23 cellular contexts compared by ENCODE assay signal in the genomic region with DNA sequence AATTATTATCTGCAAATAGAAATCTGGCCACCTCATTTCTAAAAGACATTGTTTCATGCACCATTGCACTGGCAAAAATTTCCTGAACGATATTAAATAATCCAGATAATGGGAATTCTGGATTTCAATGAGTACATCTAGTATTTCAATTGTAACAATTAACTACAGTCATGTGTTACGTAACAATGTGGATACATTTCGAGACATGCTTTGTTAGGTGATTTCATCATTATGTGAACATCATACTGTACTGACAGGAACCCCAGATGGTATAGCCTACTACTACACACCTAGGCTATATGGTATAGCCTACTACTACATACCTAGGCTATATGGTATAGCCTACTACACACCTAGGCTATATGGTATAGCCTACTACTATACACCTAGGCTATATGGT. TPM values are rescaled to one million over a fixed set of nuclear protein-coding genes. Genes with fewer than 3 reads are reported as not detected.
DNase-seq lines count a peak whose midpoint lies in the region; ATAC-seq, FAIRE-seq and TF ChIP-seq lines count a peak whose summit lies in the region.
"Had no signal": no experiment of that assay in that cellular context is flagged by ENCODE, and none has a peak within 500 bp of the region (broad histone marks: within the 10 kb centered on the region; RNA-seq: fewer than 3 reads in every experiment).

No MANE protein-coding gene starts in this region.

- no peak for ATAC-seq in gastrocnemius medialis
- ATAC-seq: GM23338, PC-3 had no signal

- H3K4me2 ChIP-seq in mammary epithelial cell (ENCODE audit: insufficient read depth, low read depth, low read length) (no peak overlapping the region), keratinocyte (ENCODE audit: control insufficient read depth, extremely low read depth, insufficient read depth, low read depth, low read length) (no peak overlapping the region)
- H3K4me2 ChIP-seq: GM23338 had no signal

- peaks cover 31% of the 10 kb centered on the region for H3K36me3 ChIP-seq in mammary epithelial cell (ENCODE audit: insufficient read depth, low read length)
- H3K36me3 ChIP-seq in keratinocyte (ENCODE audit: control insufficient read depth in 2 of 2, extremely low read depth in 1 of 2, insufficient read depth in 2 of 2, low read length in 2 of 2), result peaks cover 13 to 19% of the 10 kb centered on the region in 2 experiments
- peaks cover 5 to 50% of the 10 kb centered on the region in 2 donors for H3K36me3 ChIP-seq in gastrocnemius medialis

- no peaks in the 10 kb centered on the region for H3K27me3 Mint-ChIP-seq in activated naive CD4-positive, alpha-beta T cell treated with anti-CD3 and anti-CD28 coated beads, Interleukin-2, amount 10 ng/mL, durations not matched to agents 7 days and 5 days
- H3K27me3 Mint-ChIP-seq: CD4-positive, CD25-positive, alpha-beta regulatory T cell had no signal

- peak; percentile 36 for FAIRE-seq in keratinocyte (lab: Jason Lieb, UNC)

- no peak for TF ChIP-seq POLR2A in NB4 (IDR thresholded peaks at IDR 0.05; ENCODE audit: extremely low read depth, insufficient read length)
- TF ChIP-seq POLR2A in gastrocnemius medialis (IDR thresholded peaks at IDR 0.05), result no peak

- H4K20me1 ChIP-seq in mammary epithelial cell (ENCODE audit: insufficient read depth, low read length) (no peaks in the 10 kb centered on the region), keratinocyte (ENCODE audit: control insufficient read depth, extremely low read depth, insufficient read depth, low read length) (no peaks in the 10 kb centered on the region)

- H3K4me1 ChIP-seq in mammary epithelial cell (ENCODE audit: insufficient read depth, low read length) (no peaks in the 10 kb centered on the region), keratinocyte (ENCODE audit: control insufficient read depth, extremely low read depth, insufficient read depth, low read length) (no peaks in the 10 kb centered on the region), gastrocnemius medialis (peaks cover 0 to 2% of the 10 kb centered on the region in 2 donors)
- H3K4me1 ChIP-seq: BE2C, Caco-2 had no signal

- DNase-seq in SKM-1 treated with dmso at 0.1 percent for 144 hours (lab: John Stamatoyannopoulos, UW; ENCODE audit: unreplicated experiment) (peak; percentile 11), SKM-1 (lab: John Stamatoyannopoulos, UW; ENCODE audit: unreplicated experiment) (no peak), NB4 (ENCODE audit: low read depth) (peak; percentile 13), mammary epithelial cell (peak; percentile 38), keratinocyte (ENCODE audit: low read depth, low spot score) (no peak), gastrocnemius medialis (no peak), RPMI8226 (no peak)
- no peak for DNase-seq in activated naive CD4-positive, alpha-beta T cell treated with anti-CD3 and anti-CD28 coated beads, Interleukin-2, amount 10 ng/mL, durations not matched to agents 7 days and 5 days
- DNase-seq: BE2C; Caco-2; CD4-positive, CD25-positive, alpha-beta regulatory T cell; DMS153; GDM1; HCEC 1CT; KG1; NCI-H1092; NCI-H146; NCI-H2029 treated with DMSO at 0.1 percent for 48 hours; NCI-H446 treated with DMSO at 0.1 percent for 48 hours; NCI-H69; PC-3 had no signal

- TF ChIP-seq CTCF in NB4 (IDR thresholded peaks at IDR 0.05; ENCODE audit: low read depth, low read length) (no peak), mammary epithelial cell (conservative IDR thresholded peaks at IDR 0.05 in 1 of 2, IDR thresholded peaks at IDR 0.05 in 1 of 2; ENCODE audit: extremely low read depth in 1 of 2, insufficient read depth in 1 of 2, low read depth in 1 of 2, low read length in 2 of 2) (no peak), keratinocyte (optimal IDR thresholded peaks at IDR 0.05 in 1 of 3, IDR thresholded peaks at IDR 0.05 in 1 of 3, conservative IDR thresholded peaks at IDR 0.05 in 1 of 3; ENCODE audit: extremely low read depth in 1 of 3, insufficient read depth in 2 of 3, low read length in 3 of 3) (no peak), gastrocnemius medialis (IDR thresholded peaks at IDR 0.05 in 4 of 5, conservative IDR thresholded peaks at IDR 0.05 in 1 of 5) (no peak)

- H3K36me3 Mint-ChIP-seq in activated naive CD4-positive, alpha-beta T cell treated with anti-CD3 and anti-CD28 coated beads, Interleukin-2, amount 10 ng/mL, durations not matched to agents 7 days and 5 days, result peaks cover 23% of the 10 kb centered on the region

- no peak overlapping the region for H3K27ac Mint-ChIP-seq in activated naive CD4-positive, alpha-beta T cell treated with anti-CD3 and anti-CD28 coated beads, Interleukin-2, amount 10 ng/mL, durations not matched to agents 7 days and 5 days
- H3K27ac Mint-ChIP-seq: GM23338 had no signal

- no peaks in the 10 kb centered on the region for H3K9me1 ChIP-seq in keratinocyte (ENCODE audit: control insufficient read depth, extremely low read depth, insufficient read depth, low read length)

- H3K27me3 ChIP-seq in mammary epithelial cell (ENCODE audit: insufficient read depth, low read length) (no peaks in the 10 kb centered on the region), keratinocyte (ENCODE audit: control insufficient read depth, extremely low read depth, insufficient read depth, low read length) (no peaks in the 10 kb centered on the region), gastrocnemius medialis (no peaks in the 10 kb centered on the region)
- H3K27me3 ChIP-seq: BE2C had no signal

- no peak overlapping the region for H3K27ac ChIP-seq in mammary epithelial cell (ENCODE audit: insufficient read depth, low read depth, low read length)
- peak overlapping the region; percentile 34 for H3K27ac ChIP-seq in keratinocyte (ENCODE audit: control insufficient read depth, insufficient read depth, low read length)
- H3K27ac ChIP-seq in gastrocnemius medialis, result no peak overlapping the region
- H3K27ac ChIP-seq: RWPE1 had no signal

- H3K4me1 Mint-ChIP-seq in activated naive CD4-positive, alpha-beta T cell treated with anti-CD3 and anti-CD28 coated beads, Interleukin-2, amount 10 ng/mL, durations not matched to agents 7 days and 5 days, result no peaks in the 10 kb centered on the region
- H3K4me1 Mint-ChIP-seq: GM23338 had no signal

- intact Hi-C loops in mammary epithelial cell (cut with micrococcal nuclease) (no loop called here), gastrocnemius medialis (cut with DNase I; ENCODE audit: low total_unique reads) (loop anchor here (5.0 kb wide), 1 partner anchor 33 kb away; no protein-coding TSS in a partner anchor)

- H3K9ac ChIP-seq in mammary epithelial cell (ENCODE audit: insufficient read depth, low read length) (no peak overlapping the region), keratinocyte (ENCODE audit: control insufficient read depth, extremely low read depth, insufficient read depth, low read length) (no peak overlapping the region)

- H3K79me2 ChIP-seq in mammary epithelial cell (ENCODE audit: insufficient read depth, low read length) (no peaks in the 10 kb centered on the region), keratinocyte (ENCODE audit: control insufficient read depth, insufficient read depth, low read length) (no peaks in the 10 kb centered on the region)

- WGBS in mammary epithelial cell (ENCODE audit: low coverage, missing lambda C conversion rate), result 80% methylated on average over 3 of the region's 3 CpGs

- dilution Hi-C loops in mammary epithelial cell (cut with HindIII; ENCODE audit: low sequenced_read_pairs) (no loop called here), keratinocyte (cut with MboI; ENCODE audit: extremely low pct_ligation_motif_present, low sequenced_read_pairs) (no loop called here)

- in situ Hi-C loops in mammary epithelial cell (cut with MboI; ENCODE audit: low sequenced_read_pairs in 2 of 2) (no loop called here), gastrocnemius medialis (cut with MboI; ENCODE audit: low sequenced_read_pairs in 4 of 4) (no loop called here)

- H3K4me3 Mint-ChIP-seq in activated naive CD4-positive, alpha-beta T cell treated with anti-CD3 and anti-CD28 coated beads, Interleukin-2, amount 10 ng/mL, durations not matched to agents 7 days and 5 days, result no peak overlapping the region
- H3K4me3 Mint-ChIP-seq: CD4-positive, CD25-positive, alpha-beta regulatory T cell; GM23338 had no signal

- H2AFZ ChIP-seq in mammary epithelial cell (ENCODE audit: low read depth, low read length) (no peak overlapping the region), keratinocyte (ENCODE audit: control insufficient read depth, low read length) (no peak overlapping the region)
- H2AFZ ChIP-seq: GM23338 had no signal

- BruUV-seq in mammary epithelial cell (replicated peaks; lab: Mats Ljungman, UMichigan), result no TSS peak

- no peaks in the 10 kb centered on the region for H3K9me3 Mint-ChIP-seq in activated naive CD4-positive, alpha-beta T cell treated with anti-CD3 and anti-CD28 coated beads, Interleukin-2, amount 10 ng/mL, durations not matched to agents 7 days and 5 days
- H3K9me3 Mint-ChIP-seq: CD4-positive, CD25-positive, alpha-beta regulatory T cell; GM23338 had no signal

- CTCF ChIA-PET in mammary epithelial cell (lab: Charles Lee; ENCODE audit: low non-redundant PET), result no interaction called here
- CTCF ChIA-PET in activated naive CD4-positive, alpha-beta T cell treated with anti-CD3 and anti-CD28 coated beads, Interleukin-2, amount 10 ng/mL, durations not matched to agents 7 days and 5 days (lab: Charles Lee), result interaction anchor here (0.8 kb wide), 1 partner anchor 23 kb away, joined by 3 read pairs; no protein-coding TSS in a partner anchor

- H3K4me3 ChIP-seq in NB4 (ENCODE audit: low read depth, low read length) (no peak overlapping the region), mammary epithelial cell (replicated peaks in 1 of 3; ENCODE audit: insufficient read depth in 1 of 3, low read depth in 2 of 3, low read length in 3 of 3) (no peak overlapping the region), keratinocyte (ENCODE audit: control insufficient read depth in 2 of 3, extremely low read depth in 1 of 3, insufficient read depth in 2 of 3, low read depth in 1 of 3, low read length in 3 of 3) (no peak overlapping the region), gastrocnemius medialis (no peak overlapping the region)
- H3K4me3 ChIP-seq: GM23338 had no signal

- H3K9me3 ChIP-seq in mammary epithelial cell (replicated peaks; ENCODE audit: insufficient read depth, low read length) (no peaks in the 10 kb centered on the region), keratinocyte (ENCODE audit: control insufficient read depth, low read depth, low read length) (no peaks in the 10 kb centered on the region), gastrocnemius medialis (no peaks in the 10 kb centered on the region)
- H3K9me3 ChIP-seq: BE2C, Caco-2 had no signal

RNA-seq across cellular contexts. Expression of gene LAMTOR3, which starts 14.8 kb away (rescaled TPM):
- total RNA-seq in mammary epithelial cell (10 to 100 TPM; 32.5 to 66.2 TPM), gastrocnemius medialis (10 to 100 TPM; 20.8 to 31.1 (median 28.9) TPM)
- polyA plus RNA-seq in mammary epithelial cell (35.6 TPM), keratinocyte (51.5 to 92.2 TPM (median 78.9 TPM) in 3 replicates)
- polyA minus RNA-seq in mammary epithelial cell (7.4 TPM), keratinocyte (5.0 to 35.9 TPM (median 28.5 TPM) in 3 replicates)
- polyA plus RNA-seq in keratinocyte (2011; ENCODE audit: low read depth), result 9.4 TPM
- polyA plus RNA-seq in keratinocyte (2011; cell fraction: cytosol; rRNA removed), result 59.9 and 136 TPM in 2 replicates
- polyA plus RNA-seq in keratinocyte (2011; cell fraction: nucleus; rRNA removed), result 40.1 and 54.7 TPM in 2 replicates
- polyA plus RNA-seq in keratinocyte (2012; ENCODE audit: low replicate concordance), result 35.9 and 65.9 TPM in 2 replicates
- 19.0 TPM for polyA minus RNA-seq in keratinocyte (2011; cell fraction: cytosol; rRNA and poly(A)+ RNA removed)
- polyA minus RNA-seq in keratinocyte (2011; cell fraction: nucleus; rRNA and poly(A)+ RNA removed), result 6.4 and 16.9 TPM in 2 replicates

Comparison
In these comparisons a context has a peak if more than half of its experiments do, and no peak if none do; other contexts are left out.
1. DNase-seq: peak in SKM-1 treated with dmso at 0.1 percent for 144 hours (single experiment), NB4 (single experiment) and mammary epithelial cell (single experiment); none in SKM-1 (single experiment), keratinocyte (single experiment), gastrocnemius medialis (0 of 2), activated naive CD4-positive, alpha-beta T cell treated with anti-CD3 and anti-CD28 coated beads, Interleukin-2, amount 10 ng/mL, durations not matched to agents 7 days and 5 days (single experiment) and RPMI8226 (single experiment).